Comparison of ENCODE assay signal across 8 cellular contexts in the genomic region with DNA sequence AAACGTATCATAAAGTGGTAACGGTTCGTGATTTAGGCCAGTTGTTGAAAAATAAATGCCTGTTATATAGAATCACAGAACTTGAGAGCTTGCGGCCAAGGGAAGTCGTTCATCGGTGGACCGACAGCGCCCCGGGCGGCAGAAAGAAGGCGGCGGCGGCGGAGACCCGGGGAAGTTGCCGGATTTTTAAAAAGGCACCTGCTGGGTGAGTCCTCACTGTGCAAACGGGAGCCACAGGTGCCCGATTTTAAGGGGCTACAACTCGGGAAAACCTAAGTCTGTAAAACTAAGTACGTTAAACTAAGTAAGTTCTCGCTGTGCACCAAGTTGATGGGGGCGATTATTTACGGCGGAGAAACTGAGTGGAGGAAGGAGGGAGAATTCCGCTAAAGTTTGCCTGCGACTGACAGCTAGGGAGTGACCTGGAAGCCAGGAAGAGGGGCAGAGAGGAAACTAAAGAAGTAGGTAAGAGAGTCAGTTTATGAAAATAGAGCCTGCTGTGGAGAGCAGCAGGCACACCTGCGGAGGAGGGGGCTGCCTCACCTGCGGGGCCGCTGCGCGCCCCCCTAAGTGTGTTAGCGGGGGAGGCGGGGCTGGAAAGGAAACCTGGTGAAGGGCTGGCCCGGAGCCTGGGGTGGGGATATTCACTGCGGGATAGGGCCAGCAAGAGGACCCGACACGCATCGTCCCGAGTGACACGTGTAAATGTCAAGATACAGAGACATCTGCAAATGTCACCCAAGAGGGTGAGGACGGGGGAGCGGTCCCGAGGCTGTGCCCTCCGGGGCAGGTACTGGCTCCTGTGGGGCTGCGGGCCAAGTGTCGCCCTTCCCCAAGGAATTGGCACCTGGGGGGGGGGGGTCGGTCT. TPM values are rescaled to one million over a fixed set of nuclear protein-coding genes. Genes with fewer than 3 reads are reported as not detected.
A peak's percentile ranks its signal among the peaks of the same experiment; 100 is the strongest.
DNase-seq lines count a peak whose midpoint lies in the region; ATAC-seq and TF ChIP-seq lines count a peak whose summit lies in the region.

No MANE protein-coding gene starts in this region.

- no peak for ATAC-seq in HG03045 (IDR thresholded peaks at IDR 0.05; ENCODE audit: unreplicated experiment)
- no peak for ATAC-seq in GM21529 (IDR thresholded peaks at IDR 0.05; ENCODE audit: unreplicated experiment)

- DNase-seq in AG08395 (ENCODE audit: low spot score) (peak; percentile 75), HCEC 1CT (peak; percentile 74), dorsolateral prefrontal cortex (peak; percentile 19 to 82 (median 70))
- peak; percentile 12 to 35 for DNase-seq in stimulated activated CD4-positive, alpha-beta T cell treated with anti-CD3 and anti-CD28 coated beads, Interleukin-4, amount 100 ng/mL, for 4 hours

- peak overlapping the region in 8 of 59 donors; percentile 11 to 62 (median 38) for H3K27ac ChIP-seq in dorsolateral prefrontal cortex
- no peak overlapping the region for H3K27ac ChIP-seq in liver (ENCODE audit: low read depth in 1 of 2, low read length in 2 of 2)

- H3K9me3 ChIP-seq in liver (ENCODE audit: control insufficient read depth in 4 of 4, low read length in 3 of 4): peaks cover 0 to 3% (median 1%) of the 10 kb centered on the region in 4 donors

- intact Hi-C loops in dorsolateral prefrontal cortex (cut with DNase I): loop anchor here (2.0 to 10.0 kb wide), 4 partner anchors 142 to 405 kb away; no protein-coding TSS in a partner anchor

- 3% methylated on average over 47 of the region's 47 CpGs for WGBS in liver

- peaks cover 0 to 5% (median 0%) of the 10 kb centered on the region in 45 donors for H3K27me3 ChIP-seq in dorsolateral prefrontal cortex
- peaks cover 0 to 10% (median 7%) of the 10 kb centered on the region in 4 donors for H3K27me3 ChIP-seq in liver (ENCODE audit: control insufficient read depth in 4 of 4, insufficient read depth in 4 of 4, low read length in 3 of 4)

- H3K4me3 ChIP-seq in WI38 (ENCODE audit: low read depth, low read length): peak overlapping the region; percentile 53
- peak overlapping the region; percentile 43 to 77 (median 62) for H3K4me3 ChIP-seq in dorsolateral prefrontal cortex
- peak overlapping the region in 1 of 3 donors; percentile 50 for H3K4me3 ChIP-seq in liver (ENCODE audit: low read depth in 1 of 3, low read length in 3 of 3)

- TF ChIP-seq CTCF in WI38 (IDR thresholded peaks at IDR 0.05; ENCODE audit: low read depth, low read length): peak; percentile 71
- TF ChIP-seq CTCF in dorsolateral prefrontal cortex (IDR thresholded peaks at IDR 0.05 in 54 of 56, conservative IDR thresholded peaks at IDR 0.05 in 2 of 56; ENCODE audit: low read depth in 1 of 56, partially characterized antibody in 56 of 56): peak; percentile 56 to 90 (median 81)
- peak; percentile 46 for TF ChIP-seq CTCF in liver (IDR thresholded peaks at IDR 0.05; ENCODE audit: low read depth, low read length, missing input control)

- no peak overlapping the region for H3K9ac ChIP-seq in liver (ENCODE audit: low read depth in 1 of 2, low read length in 2 of 2)

- H3K4me1 ChIP-seq in liver (ENCODE audit: control insufficient read depth in 4 of 4, insufficient read depth in 4 of 4, low read length in 3 of 4): peaks cover 10 to 17% (median 12%) of the 10 kb centered on the region in 4 donors

- no peaks in the 10 kb centered on the region for H3K36me3 ChIP-seq in liver (ENCODE audit: control insufficient read depth in 4 of 4, insufficient read depth in 3 of 4, low read depth in 1 of 4, low read length in 3 of 4)

- TF ChIP-seq RAD21 in liver (IDR thresholded peaks at IDR 0.05): peak; percentile 66 to 73

TF ChIP-seq in liver, 16 proteins besides CTCF, POLR2A, EP300 and RAD21:
- TF ChIP-seq TAF1 (conservative IDR thresholded peaks at IDR 0.05): no peak
- no peak for TF ChIP-seq EGR1 (IDR thresholded peaks at IDR 0.05; ENCODE audit: low read depth in 2 of 2)
- no peak for TF ChIP-seq SP1 (IDR thresholded peaks at IDR 0.05)
- TF ChIP-seq, protein P1, sequence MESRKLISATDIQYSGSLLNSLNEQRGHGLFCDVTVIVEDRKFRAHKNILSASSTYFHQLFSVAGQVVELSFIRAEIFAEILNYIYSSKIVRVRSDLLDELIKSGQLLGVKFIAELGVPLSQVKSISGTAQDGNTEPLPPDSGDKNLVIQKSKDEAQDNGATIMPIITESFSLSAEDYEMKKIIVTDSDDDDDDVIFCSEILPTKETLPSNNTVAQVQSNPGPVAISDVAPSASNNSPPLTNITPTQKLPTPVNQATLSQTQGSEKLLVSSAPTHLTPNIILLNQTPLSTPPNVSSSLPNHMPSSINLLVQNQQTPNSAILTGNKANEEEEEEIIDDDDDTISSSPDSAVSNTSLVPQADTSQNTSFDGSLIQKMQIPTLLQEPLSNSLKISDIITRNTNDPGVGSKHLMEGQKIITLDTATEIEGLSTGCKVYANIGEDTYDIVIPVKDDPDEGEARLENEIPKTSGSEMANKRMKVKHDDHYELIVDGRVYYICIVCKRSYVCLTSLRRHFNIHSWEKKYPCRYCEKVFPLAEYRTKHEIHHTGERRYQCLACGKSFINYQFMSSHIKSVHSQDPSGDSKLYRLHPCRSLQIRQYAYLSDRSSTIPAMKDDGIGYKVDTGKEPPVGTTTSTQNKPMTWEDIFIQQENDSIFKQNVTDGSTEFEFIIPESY (IDR thresholded peaks at IDR 0.05): no peak
- TF ChIP-seq FOXA2 (IDR thresholded peaks at IDR 0.05): no peak
- TF ChIP-seq, protein P2, sequence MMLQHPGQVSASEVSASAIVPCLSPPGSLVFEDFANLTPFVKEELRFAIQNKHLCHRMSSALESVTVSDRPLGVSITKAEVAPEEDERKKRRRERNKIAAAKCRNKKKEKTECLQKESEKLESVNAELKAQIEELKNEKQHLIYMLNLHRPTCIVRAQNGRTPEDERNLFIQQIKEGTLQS (IDR thresholded peaks at IDR 0.05): no peak
- no peak for TF ChIP-seq GABPA (IDR thresholded peaks at IDR 0.05 in 1 of 2, conservative IDR thresholded peaks at IDR 0.05 in 1 of 2)
- no peak for TF ChIP-seq RXRA (IDR thresholded peaks at IDR 0.05)
- TF ChIP-seq, protein P3, sequence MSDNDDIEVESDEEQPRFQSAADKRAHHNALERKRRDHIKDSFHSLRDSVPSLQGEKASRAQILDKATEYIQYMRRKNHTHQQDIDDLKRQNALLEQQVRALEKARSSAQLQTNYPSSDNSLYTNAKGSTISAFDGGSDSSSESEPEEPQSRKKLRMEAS (IDR thresholded peaks at IDR 0.05): no peak
- no peak for TF ChIP-seq YY1 (IDR thresholded peaks at IDR 0.05)
- no peak for TF ChIP-seq NR2F2 (IDR thresholded peaks at IDR 0.05)
- TF ChIP-seq HNF4A (conservative IDR thresholded peaks at IDR 0.05): no peak
- TF ChIP-seq, protein P4, sequence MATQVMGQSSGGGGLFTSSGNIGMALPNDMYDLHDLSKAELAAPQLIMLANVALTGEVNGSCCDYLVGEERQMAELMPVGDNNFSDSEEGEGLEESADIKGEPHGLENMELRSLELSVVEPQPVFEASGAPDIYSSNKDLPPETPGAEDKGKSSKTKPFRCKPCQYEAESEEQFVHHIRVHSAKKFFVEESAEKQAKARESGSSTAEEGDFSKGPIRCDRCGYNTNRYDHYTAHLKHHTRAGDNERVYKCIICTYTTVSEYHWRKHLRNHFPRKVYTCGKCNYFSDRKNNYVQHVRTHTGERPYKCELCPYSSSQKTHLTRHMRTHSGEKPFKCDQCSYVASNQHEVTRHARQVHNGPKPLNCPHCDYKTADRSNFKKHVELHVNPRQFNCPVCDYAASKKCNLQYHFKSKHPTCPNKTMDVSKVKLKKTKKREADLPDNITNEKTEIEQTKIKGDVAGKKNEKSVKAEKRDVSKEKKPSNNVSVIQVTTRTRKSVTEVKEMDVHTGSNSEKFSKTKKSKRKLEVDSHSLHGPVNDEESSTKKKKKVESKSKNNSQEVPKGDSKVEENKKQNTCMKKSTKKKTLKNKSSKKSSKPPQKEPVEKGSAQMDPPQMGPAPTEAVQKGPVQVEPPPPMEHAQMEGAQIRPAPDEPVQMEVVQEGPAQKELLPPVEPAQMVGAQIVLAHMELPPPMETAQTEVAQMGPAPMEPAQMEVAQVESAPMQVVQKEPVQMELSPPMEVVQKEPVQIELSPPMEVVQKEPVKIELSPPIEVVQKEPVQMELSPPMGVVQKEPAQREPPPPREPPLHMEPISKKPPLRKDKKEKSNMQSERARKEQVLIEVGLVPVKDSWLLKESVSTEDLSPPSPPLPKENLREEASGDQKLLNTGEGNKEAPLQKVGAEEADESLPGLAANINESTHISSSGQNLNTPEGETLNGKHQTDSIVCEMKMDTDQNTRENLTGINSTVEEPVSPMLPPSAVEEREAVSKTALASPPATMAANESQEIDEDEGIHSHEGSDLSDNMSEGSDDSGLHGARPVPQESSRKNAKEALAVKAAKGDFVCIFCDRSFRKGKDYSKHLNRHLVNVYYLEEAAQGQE (IDR thresholded peaks at IDR 0.05): no peak
- no peak for TF ChIP-seq FOXA1 (IDR thresholded peaks at IDR 0.05)

RNA-seq across cellular contexts. Expression of a gene that starts 1.0 kb away (rescaled TPM):
- total RNA-seq in dorsolateral prefrontal cortex (10 to 100 TPM in 8 of 120 experiments, 1 to 10 TPM in 111, under 1 TPM in 1; 0.52 to 13.5 (median 4.6) TPM), liver (under 1 TPM; 0.25 to 0.33 TPM)
- polyA plus RNA-seq in liver: under 1 TPM; 0.03 to 0.13 TPM

Comparison
In these comparisons a context has a peak if more than half of its experiments do, and no peak if none do; other contexts are left out.
1. DNase-seq: peak in every context shown above with its lines; median percentile 75 in AG08395; 74 in HCEC 1CT; 70 in dorsolateral prefrontal cortex; 24 in stimulated activated CD4-positive, alpha-beta T cell treated with anti-CD3 and anti-CD28 coated beads, Interleukin-4, amount 100 ng/mL, for 4 hours.